In the genomic region with DNA sequence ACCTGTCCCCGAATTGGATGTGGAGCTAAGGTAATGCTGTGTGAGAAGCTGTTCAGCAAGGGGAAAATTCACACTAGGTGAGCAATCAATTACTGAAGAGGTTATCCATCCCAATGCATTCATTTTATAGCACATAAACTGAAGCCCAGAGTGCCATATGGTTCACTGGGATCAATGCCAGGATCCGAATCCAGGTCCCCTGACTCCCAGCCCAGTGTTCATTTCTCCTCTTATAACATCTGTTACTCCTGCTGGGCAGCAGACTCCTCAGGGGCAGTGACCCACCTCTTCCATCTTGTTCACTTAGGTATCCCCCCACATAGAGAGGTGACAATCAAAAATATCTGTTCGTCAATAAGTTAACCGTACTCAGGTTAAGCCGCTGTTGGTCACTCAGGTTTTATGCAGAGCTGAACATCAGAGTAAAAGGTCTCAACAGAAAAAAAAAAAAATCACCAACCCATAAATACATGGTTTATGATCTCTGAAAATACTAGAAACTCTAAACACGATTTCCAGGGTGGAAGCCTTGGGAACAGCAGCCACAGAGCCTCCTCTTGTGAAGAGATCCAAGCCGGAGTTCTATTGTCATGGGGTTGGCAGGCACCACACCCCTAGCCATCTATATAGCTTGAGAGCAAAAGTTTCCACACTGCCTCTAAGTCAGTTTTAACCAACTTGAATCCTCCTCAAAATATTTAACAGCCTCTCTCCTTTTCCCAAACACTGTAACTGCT, we compare ENCODE assay signal across 14 cellular contexts. TPM values are rescaled to one million over a fixed set of nuclear protein-coding genes. Genes with fewer than 3 reads are reported as not detected.
DNase-seq lines count a peak whose midpoint lies in the region; ATAC-seq and TF ChIP-seq lines count a peak whose summit lies in the region.
"Had no signal": no experiment of that assay in that cellular context is flagged by ENCODE, and none has a peak within 500 bp of the region (broad histone marks: within the 10 kb centered on the region; RNA-seq: fewer than 3 reads in every experiment).

No MANE protein-coding gene starts in this region.

- no peak for TF ChIP-seq CTCF in fibroblast of lung (conservative IDR thresholded peaks at IDR 0.05 in 1 of 2, IDR thresholded peaks at IDR 0.05 in 1 of 2; ENCODE audit: low read depth in 1 of 2, low read length in 2 of 2)
- no peak for TF ChIP-seq CTCF in osteoblast (IDR thresholded peaks at IDR 0.05; ENCODE audit: extremely low read depth, low read depth, low read length)

- H3K4me2 ChIP-seq in fibroblast of lung (ENCODE audit: extremely low read depth, insufficient read depth, low read length) (peak overlapping the region; percentile 70), osteoblast (ENCODE audit: insufficient read depth, low read length) (peak overlapping the region; percentile 85)

- no peaks in the 10 kb centered on the region for H3K9me3 ChIP-seq in fibroblast of lung (ENCODE audit: control insufficient read depth, insufficient read depth, low read depth, low read length)
- no peaks in the 10 kb centered on the region for H3K9me3 ChIP-seq in osteoblast (ENCODE audit: low read depth, low read length)

- H3K27me3 ChIP-seq in fibroblast of lung (ENCODE audit: control insufficient read depth, insufficient read depth, low read length): no peaks in the 10 kb centered on the region
- H3K27me3 ChIP-seq in osteoblast (ENCODE audit: insufficient read depth, low read length): no peaks in the 10 kb centered on the region

- DNase-seq in AG20443 (ENCODE audit: low spot score) (peak; percentile 45), NCI-H446 (lab: John Stamatoyannopoulos, UW) (peak; percentile 94 to 97), fibroblast of lung (ENCODE audit: low read depth in 2 of 2) (peak in 1 of 2 donors; percentile 18), osteoblast (ENCODE audit: insufficient read length, low spot score, missing footprints) (no peak), GM19238 (ENCODE audit: insufficient read length, low spot score) (no peak)
- no peak for DNase-seq in activated effector memory CD4-positive, alpha-beta T cell treated with anti-CD3 and anti-CD28 coated beads, Interleukin-2, amount 50 U/mL, for 16 hours
- no peak for DNase-seq in activated CD4-positive, alpha-beta T cell treated with anti-CD3 and anti-CD28 coated beads for 1 hour
- DNase-seq: activated CD4-positive, alpha-beta T cell treated with anti-CD3 and anti-CD28 coated beads, Interleukin-2, amount 50 U/mL, for 4 hours; DMS79 treated with DMSO at 0.1 percent for 48 hours; stimulated activated CD4-positive, alpha-beta T cell treated with anti-CD3 and anti-CD28 coated beads, Interleukin-2, amount 100 ng/mL, for 48 hours; stimulated activated naive CD4-positive, alpha-beta T cell; T-helper 2 cell had no signal

- H2AFZ ChIP-seq in fibroblast of lung (ENCODE audit: low read length) (peak overlapping the region; percentile 68), osteoblast (ENCODE audit: low read length) (peak overlapping the region; percentile 81)

- H3K27ac ChIP-seq in fibroblast of lung (ENCODE audit: insufficient read depth, low read length): peak overlapping the region; percentile 18
- H3K27ac ChIP-seq in osteoblast (ENCODE audit: low read depth, low read length): peak overlapping the region; percentile 89

- H3K4me1 ChIP-seq in fibroblast of lung (ENCODE audit: control insufficient read depth, extremely low read depth, insufficient read depth, low read length): no peaks in the 10 kb centered on the region
- peaks cover 18% of the 10 kb centered on the region for H3K4me1 ChIP-seq in osteoblast (ENCODE audit: insufficient read depth, low read length)

- peak overlapping the region in 3 of 4 experiments; percentile 8 to 47 (median 18) for H3K4me3 ChIP-seq in fibroblast of lung (replicated peaks in 1 of 4; ENCODE audit: control extremely low read depth in 1 of 4, insufficient read depth in 1 of 4, low read depth in 3 of 4, low read length in 4 of 4)
- H3K4me3 ChIP-seq in osteoblast (ENCODE audit: insufficient read depth, low read length): peak overlapping the region; percentile 65
- H3K4me3 ChIP-seq: GM12878 had no signal

- H3K79me2 ChIP-seq in fibroblast of lung (ENCODE audit: control insufficient read depth, insufficient read depth, low read length) (no peaks in the 10 kb centered on the region), osteoblast (ENCODE audit: insufficient read depth, low read length) (peaks cover 9% of the 10 kb centered on the region)

- no peak overlapping the region for H3K9ac ChIP-seq in fibroblast of lung (ENCODE audit: insufficient read depth, low read length)

- no peak for ATAC-seq in HG03521 (IDR thresholded peaks at IDR 0.05; ENCODE audit: unreplicated experiment)
- ATAC-seq: GM12878 had no signal

- no peaks in the 10 kb centered on the region for H3K36me3 ChIP-seq in fibroblast of lung (ENCODE audit: control insufficient read depth, insufficient read depth, low read length)
- no peaks in the 10 kb centered on the region for H3K36me3 ChIP-seq in osteoblast (ENCODE audit: insufficient read depth, low read length)

- no peaks in the 10 kb centered on the region for H4K20me1 ChIP-seq in fibroblast of lung (ENCODE audit: control insufficient read depth, extremely low read depth, insufficient read depth, low read length)
- H4K20me1 ChIP-seq in osteoblast (ENCODE audit: insufficient read depth, low read length): no peaks in the 10 kb centered on the region

RNA-seq across cellular contexts. Expression of a gene that starts 13.4 kb away (rescaled TPM):
- total RNA-seq in fibroblast of lung: 1.0 and 3.1 TPM in 2 replicates
- 1.8 and 2.7 TPM in 2 replicates for polyA plus RNA-seq in fibroblast of lung
- polyA plus RNA-seq in fibroblast of lung (2012): 1.7 and 2.2 TPM in 2 replicates
- 1.7 and 4.1 TPM in 2 replicates for polyA minus RNA-seq in fibroblast of lung (ENCODE audit: low replicate concordance)
- total RNA-seq in osteoblast: 2.9 and 3.3 TPM in 2 replicates

Comparison
In these comparisons a context has a peak if more than half of its experiments do, and no peak if none do; other contexts are left out.
1. DNase-seq: peak in AG20443 (single experiment) and NCI-H446 (2 of 2); none in osteoblast (single experiment), activated effector memory CD4-positive, alpha-beta T cell treated with anti-CD3 and anti-CD28 coated beads, Interleukin-2, amount 50 U/mL, for 16 hours (single experiment), activated CD4-positive, alpha-beta T cell treated with anti-CD3 and anti-CD28 coated beads for 1 hour (single experiment) and GM19238 (single experiment).